ENCODE assay signal across 21 cellular contexts in genomic region chr17:55395803-55396505, GRCh38. TPM values are rescaled to one million over a fixed set of nuclear protein-coding genes. Genes with fewer than 3 reads are reported as not detected.
DNase-seq lines count a peak whose midpoint lies in the region; ATAC-seq, FAIRE-seq and TF ChIP-seq lines count a peak whose summit lies in the region.
"Had no signal": no experiment of that assay in that cellular context is flagged by ENCODE, and none has a peak within 500 bp of the region (broad histone marks: within the 10 kb centered on the region; RNA-seq: fewer than 3 reads in every experiment).

No MANE protein-coding gene starts in this region.

- CTCF ChIA-PET in HepG2 (lab: Yijun Ruan, JAX; ENCODE audit: low intra/inter-chr PET ratio, low total read pairs) = no interaction called here

- no peak overlapping the region for H2AFZ ChIP-seq in HepG2 (ENCODE audit: low read length)
- H2AFZ ChIP-seq: GM23338 had no signal

- intact Hi-C loops in left ventricle myocardium superior (cut with micrococcal nuclease) (no loop called here), HepG2 (cut with micrococcal nuclease; ENCODE audit: unreplicated experiment) (loop anchor here (10.0 kb wide), 1 partner anchor 359 kb away; the partner anchor contains the start of gene PCTP)
- intact Hi-C loops in dendritic cell treated with granulocyte-macrophage colony-stimulating factor and Interleukin-4, amounts not matched to agents 40 ng/mL and 50 ng/mL, for 4 days (cut with micrococcal nuclease) = no loop called here

- H3K9me3 Mint-ChIP-seq in dendritic cell treated with granulocyte-macrophage colony-stimulating factor and Interleukin-4, amounts not matched to agents 40 ng/mL and 50 ng/mL, for 4 days = no peaks in the 10 kb centered on the region
- H3K9me3 Mint-ChIP-seq: CD14-positive monocyte; CD8-positive, alpha-beta memory T cell; GM23338; HFFc6 had no signal

- H3K9me3 ChIP-seq in cardiac muscle cell (ENCODE audit: low read depth) (no peaks in the 10 kb centered on the region), HepG2 (ENCODE audit: low read length) (no peaks in the 10 kb centered on the region)
- H3K9me3 ChIP-seq: BLaER1 had no signal

- TF ChIP-seq POLR2A in HepG2 (IDR thresholded peaks at IDR 0.05; ENCODE audit: insufficient read depth in 1 of 2, low read depth in 2 of 2, low read length in 2 of 2) = 0 out of 4 replicates have a peak, but pooled peaks of 1 of the 2 experiments have one; percentile 28

- peaks cover 32% of the 10 kb centered on the region for H3K36me3 ChIP-seq in cardiac muscle cell
- peaks cover 29 to 56% of the 10 kb centered on the region in 2 experiments for H3K36me3 ChIP-seq in HepG2 (replicated peaks in 1 of 2; ENCODE audit: control insufficient read depth in 1 of 2, insufficient read depth in 2 of 2, low read length in 2 of 2)

- in situ Hi-C loops in HepG2 (cut with HindIII; ENCODE audit: extremely low pct_ligation_motif_present, low pct_unique_long_range_greater_than_20kb) = loop anchor here (25.0 kb wide), 1 partner anchor 366 kb away; the partner anchor contains the start of gene PCTP

- H3K4me1 ChIP-seq in cardiac muscle cell (ENCODE audit: low read depth) (peaks cover 9% of the 10 kb centered on the region), HepG2 (ENCODE audit: insufficient read depth, low read length) (peaks cover 81% of the 10 kb centered on the region)
- H3K4me1 ChIP-seq: BLaER1 had no signal

- ATAC-seq in left ventricle myocardium superior (no peak), HepG2 (no peak)
- ATAC-seq: GM23338 had no signal

- no peak for TF ChIP-seq RAD21 in HepG2 (CRISPR knock-in tag; IDR thresholded peaks at IDR 0.05)

- 89% methylated on average over 5 of the region's 5 CpGs for whole genome bisulfite sequencing in HepG2 (ENCODE audit: low lambda C conversion rate)

- H3K36me3 Mint-ChIP-seq in dendritic cell treated with granulocyte-macrophage colony-stimulating factor and Interleukin-4, amounts not matched to agents 40 ng/mL and 50 ng/mL, for 4 days (ENCODE audit: low read depth) = peaks cover 60% of the 10 kb centered on the region

- H3K27me3 Mint-ChIP-seq in dendritic cell treated with granulocyte-macrophage colony-stimulating factor and Interleukin-4, amounts not matched to agents 40 ng/mL and 50 ng/mL, for 4 days = no peaks in the 10 kb centered on the region
- H3K27me3 Mint-ChIP-seq: CD8-positive, alpha-beta memory T cell had no signal

- no peak overlapping the region for H3K4me3 ChIP-seq in cardiac muscle cell
- H3K4me3 ChIP-seq in HepG2 (replicated peaks in 1 of 3; ENCODE audit: insufficient read depth in 1 of 3, low read depth in 2 of 3, low read length in 3 of 3) = no peak overlapping the region
- H3K4me3 ChIP-seq: BLaER1, GM23338 had no signal

- BruUV-seq in HepG2 (replicated peaks; lab: Mats Ljungman, UMichigan) = no TSS peak

- H3K27ac ChIP-seq in cardiac muscle cell (peak overlapping the region; percentile 66), HepG2 (ENCODE audit: extremely low read length, insufficient read depth, low read length) (peak overlapping the region; percentile 75), temporal lobe (ENCODE audit: low read depth, low read length) (peak overlapping the region; percentile 34)
- H3K27ac ChIP-seq: BLaER1 had no signal

- peak overlapping the region; percentile 24; the same call in 1 of the 2 replicates for H3K9ac ChIP-seq in HepG2 (ENCODE audit: insufficient read depth, low read depth, low read length)
- H3K9ac ChIP-seq: BLaER1 had no signal

- 0 out of 2 replicates have a peak, but pooled peaks cover 5% of the 10 kb centered on the region for H4K20me1 ChIP-seq in HepG2 (ENCODE audit: insufficient read depth, low read length)
- H4K20me1 ChIP-seq: BLaER1 had no signal

- H3K27ac Mint-ChIP-seq in dendritic cell treated with granulocyte-macrophage colony-stimulating factor and Interleukin-4, amounts not matched to agents 40 ng/mL and 50 ng/mL, for 4 days = peak overlapping the region; percentile 74
- H3K27ac Mint-ChIP-seq: GM23338, HFFc6 had no signal

- peaks cover 21% of the 10 kb centered on the region for H3K4me1 Mint-ChIP-seq in dendritic cell treated with granulocyte-macrophage colony-stimulating factor and Interleukin-4, amounts not matched to agents 40 ng/mL and 50 ng/mL, for 4 days (ENCODE audit: low read depth)
- H3K4me1 Mint-ChIP-seq: GM23338 had no signal

- no peak for FAIRE-seq in HepG2 (lab: Jason Lieb, UNC)
- FAIRE-seq: GM12891, H54 had no signal

- peak overlapping the region; percentile 54; the same call in 1 of the 2 replicates for H3K4me2 ChIP-seq in HepG2 (ENCODE audit: low read depth, low read length)
- H3K4me2 ChIP-seq: BLaER1, GM23338 had no signal

- TF ChIP-seq CTCF in cardiac muscle cell (IDR thresholded peaks at IDR 0.05; ENCODE audit: low read depth, low read length) (no peak), HepG2 (CRISPR knock-in tag; IDR thresholded peaks at IDR 0.05) (no peak)

- TF ChIP-seq EP300 in HepG2 (IDR thresholded peaks at IDR 0.05; ENCODE audit: low read depth in 2 of 2, low read length in 2 of 2) (no peak), HepG2 (CRISPR knock-in tag; IDR thresholded peaks at IDR 0.05; ENCODE audit: borderline replicate concordance) (no peak)

- DNase-seq in cardiac muscle cell (ENCODE audit: low read depth in 1 of 2, low spot score in 1 of 2) (no peak), left ventricle myocardium superior (no peak), HepG2 (ENCODE audit: low spot score) (no peak), SW 1271 (lab: John Stamatoyannopoulos, UW) (no peak), islet precursor cell (no peak)
- DNase-seq in activated CD4-positive, alpha-beta T cell treated with anti-CD3 and anti-CD28 coated beads, Interleukin-2, amount 50 U/mL, for 4 hours = no peak
- DNase-seq: CD8-positive, alpha-beta memory T cell; COR-L47; DMS 273 treated with DMSO at 0.1 percent for 48 hours; DMS53; DND-41; EL; HCEC 1CT; HFFc6 had no signal

- POLR2A ChIA-PET in HepG2 (lab: Yijun Ruan, JAX) = interaction anchor here (1.1 to 2.6 kb wide), 7 partner anchors 12 to 50 kb away, joined by 3 to 54 read pairs (median 13); partner anchors contain the start of gene MMD

- H3K27me3 ChIP-seq in cardiac muscle cell = no peaks in the 10 kb centered on the region
- H3K27me3 ChIP-seq in HepG2 (ENCODE audit: control insufficient read depth in 1 of 2, insufficient read depth in 2 of 2, low read length in 2 of 2) = no peaks in the 10 kb centered on the region
- H3K27me3 ChIP-seq: BLaER1 had no signal

- no peak overlapping the region for H3K4me3 Mint-ChIP-seq in dendritic cell treated with granulocyte-macrophage colony-stimulating factor and Interleukin-4, amounts not matched to agents 40 ng/mL and 50 ng/mL, for 4 days
- H3K4me3 Mint-ChIP-seq: CD8-positive, alpha-beta memory T cell; GM23338; HFFc6 had no signal

- H3K79me2 ChIP-seq in HepG2 (ENCODE audit: insufficient read depth, low read length) = peaks cover 16% of the 10 kb centered on the region

TF ChIP-seq in HepG2, 621 proteins besides CTCF, POLR2A, EP300 and RAD21 (continues in another document):
- TF ChIP-seq RBM22 (optimal IDR thresholded peaks at IDR 0.05; ENCODE audit: low read length) = peak; percentile 28
- no peak for TF ChIP-seq ZNF678 (CRISPR knock-in tag; IDR thresholded peaks at IDR 0.05)
- TF ChIP-seq FOXJ3 (CRISPR knock-in tag; IDR thresholded peaks at IDR 0.05; ENCODE audit: borderline replicate concordance) = no peak
- TF ChIP-seq, protein P1, sequence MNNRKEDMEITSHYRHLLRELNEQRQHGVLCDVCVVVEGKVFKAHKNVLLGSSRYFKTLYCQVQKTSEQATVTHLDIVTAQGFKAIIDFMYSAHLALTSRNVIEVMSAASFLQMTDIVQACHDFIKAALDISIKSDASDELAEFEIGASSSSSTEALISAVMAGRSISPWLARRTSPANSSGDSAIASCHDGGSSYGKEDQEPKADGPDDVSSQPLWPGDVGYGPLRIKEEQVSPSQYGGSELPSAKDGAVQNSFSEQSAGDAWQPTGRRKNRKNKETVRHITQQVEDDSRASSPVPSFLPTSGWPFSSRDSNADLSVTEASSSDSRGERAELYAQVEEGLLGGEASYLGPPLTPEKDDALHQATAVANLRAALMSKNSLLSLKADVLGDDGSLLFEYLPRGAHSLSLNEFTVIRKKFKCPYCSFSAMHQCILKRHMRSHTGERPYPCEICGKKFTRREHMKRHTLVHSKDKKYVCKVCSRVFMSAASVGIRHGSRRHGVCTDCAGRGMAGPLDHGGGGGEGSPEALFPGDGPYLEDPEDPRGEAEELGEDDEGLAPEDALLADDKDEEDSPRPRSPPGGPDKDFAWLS (CRISPR knock-in tag; IDR thresholded peaks at IDR 0.05; ENCODE audit: borderline replicate concordance) = no peak
- no peak for TF ChIP-seq EED (CRISPR knock-in tag; IDR thresholded peaks at IDR 0.05)
- TF ChIP-seq AGO2 (optimal IDR thresholded peaks at IDR 0.05; ENCODE audit: low read depth, low read length) = peak; percentile 52

RNA-seq across cellular contexts. Expression of gene MMD, which starts 25.7 kb away (rescaled TPM):
- total RNA-seq in cardiac muscle cell (65.3 and 112 TPM in 2 replicates), left ventricle myocardium superior (17.0 TPM), HepG2 (2016; rRNA removed; fragmentation: Illumina TruSeq; extraction: Trizol) (121 and 137 TPM in 2 replicates), temporal lobe (142 TPM)
- polyA plus RNA-seq in cardiac muscle cell (85.0 and 112 TPM in 2 replicates), HepG2 (2011; rRNA removed) (183 and 225 TPM in 2 replicates)
- 99.7 and 114 TPM in 2 replicates for total RNA-seq in HepG2 (2016; cell fraction: cytosol; rRNA removed; fragmentation: Illumina TruSeq; extraction: Trizol; ENCODE audit: low read depth)
- 116 and 133 TPM in 2 replicates for total RNA-seq in HepG2 (2016; cell fraction: insoluble cytoplasmic fraction; rRNA removed; fragmentation: Illumina TruSeq; extraction: Trizol)
- total RNA-seq in HepG2 (2016; cell fraction: membrane; rRNA removed; fragmentation: Illumina TruSeq; extraction: Trizol) = 235 and 252 TPM in 2 replicates
- 88.1 and 105 TPM in 2 replicates for total RNA-seq in HepG2 (2016; cell fraction: nucleus; rRNA removed; fragmentation: Illumina TruSeq; extraction: Trizol)
- polyA plus RNA-seq in HepG2 (2011; cell fraction: cytosol; rRNA removed) = 146 and 162 TPM in 2 replicates
- 117 and 147 TPM in 2 replicates for polyA plus RNA-seq in HepG2 (2011; cell fraction: nucleus; rRNA removed)
- 189 and 194 TPM in 2 replicates for polyA plus RNA-seq in HepG2 (2012)
- polyA plus RNA-seq in HepG2 (2016; cell fraction: cytosol; fragmentation: Illumina TruSeq; extraction: Trizol; ENCODE audit: low read depth) = 146 and 160 TPM in 2 replicates
- polyA plus RNA-seq in HepG2 (2016; cell fraction: insoluble cytoplasmic fraction; fragmentation: Illumina TruSeq; extraction: Trizol; ENCODE audit: low read depth) = 156 and 164 TPM in 2 replicates
- polyA plus RNA-seq in HepG2 (2016; cell fraction: membrane; fragmentation: Illumina TruSeq; extraction: Trizol; ENCODE audit: low read depth) = 231 and 245 TPM in 2 replicates
- 151 and 156 TPM in 2 replicates for polyA plus RNA-seq in HepG2 (2016; cell fraction: nucleus; fragmentation: Illumina TruSeq; extraction: Trizol; ENCODE audit: insufficient read depth, low read depth)
- 4.3 and 244 TPM in 2 replicates for polyA minus RNA-seq in HepG2 (2011; rRNA and poly(A)+ RNA removed; ENCODE audit: low replicate concordance)
- 111 and 112 TPM in 2 replicates for polyA minus RNA-seq in HepG2 (2011; cell fraction: cytosol; rRNA and poly(A)+ RNA removed)
- polyA minus RNA-seq in HepG2 (2011; cell fraction: nucleus; rRNA and poly(A)+ RNA removed) = 154 and 170 TPM in 2 replicates
